1 cellular context compared by ENCODE assay signal in the genomic region with DNA sequence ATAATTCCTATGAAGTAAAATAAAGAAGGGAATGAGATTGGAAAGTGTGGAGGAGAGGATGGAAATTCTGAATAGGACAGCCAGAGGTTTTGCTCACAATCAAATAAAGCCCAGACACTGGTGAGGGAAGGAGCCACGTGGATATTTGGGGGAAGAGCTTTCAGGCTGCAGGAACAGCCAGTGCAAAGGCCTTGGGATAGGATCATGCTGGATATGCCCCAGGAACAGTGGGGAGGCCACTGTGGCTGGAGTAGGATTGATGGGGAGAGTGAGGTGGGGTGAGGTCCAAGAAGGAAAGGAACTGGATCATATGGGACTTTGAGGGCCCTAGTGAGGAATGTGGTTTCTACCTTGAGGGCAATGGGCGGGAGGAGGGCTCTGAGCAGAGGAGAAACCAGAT.
TF ChIP-seq lines count a peak whose summit lies in the region.

No MANE protein-coding gene starts in this region.

TF ChIP-seq in K562, 482 proteins besides CTCF, POLR2A, EP300 and RAD21:
- TF ChIP-seq, protein P1, sequence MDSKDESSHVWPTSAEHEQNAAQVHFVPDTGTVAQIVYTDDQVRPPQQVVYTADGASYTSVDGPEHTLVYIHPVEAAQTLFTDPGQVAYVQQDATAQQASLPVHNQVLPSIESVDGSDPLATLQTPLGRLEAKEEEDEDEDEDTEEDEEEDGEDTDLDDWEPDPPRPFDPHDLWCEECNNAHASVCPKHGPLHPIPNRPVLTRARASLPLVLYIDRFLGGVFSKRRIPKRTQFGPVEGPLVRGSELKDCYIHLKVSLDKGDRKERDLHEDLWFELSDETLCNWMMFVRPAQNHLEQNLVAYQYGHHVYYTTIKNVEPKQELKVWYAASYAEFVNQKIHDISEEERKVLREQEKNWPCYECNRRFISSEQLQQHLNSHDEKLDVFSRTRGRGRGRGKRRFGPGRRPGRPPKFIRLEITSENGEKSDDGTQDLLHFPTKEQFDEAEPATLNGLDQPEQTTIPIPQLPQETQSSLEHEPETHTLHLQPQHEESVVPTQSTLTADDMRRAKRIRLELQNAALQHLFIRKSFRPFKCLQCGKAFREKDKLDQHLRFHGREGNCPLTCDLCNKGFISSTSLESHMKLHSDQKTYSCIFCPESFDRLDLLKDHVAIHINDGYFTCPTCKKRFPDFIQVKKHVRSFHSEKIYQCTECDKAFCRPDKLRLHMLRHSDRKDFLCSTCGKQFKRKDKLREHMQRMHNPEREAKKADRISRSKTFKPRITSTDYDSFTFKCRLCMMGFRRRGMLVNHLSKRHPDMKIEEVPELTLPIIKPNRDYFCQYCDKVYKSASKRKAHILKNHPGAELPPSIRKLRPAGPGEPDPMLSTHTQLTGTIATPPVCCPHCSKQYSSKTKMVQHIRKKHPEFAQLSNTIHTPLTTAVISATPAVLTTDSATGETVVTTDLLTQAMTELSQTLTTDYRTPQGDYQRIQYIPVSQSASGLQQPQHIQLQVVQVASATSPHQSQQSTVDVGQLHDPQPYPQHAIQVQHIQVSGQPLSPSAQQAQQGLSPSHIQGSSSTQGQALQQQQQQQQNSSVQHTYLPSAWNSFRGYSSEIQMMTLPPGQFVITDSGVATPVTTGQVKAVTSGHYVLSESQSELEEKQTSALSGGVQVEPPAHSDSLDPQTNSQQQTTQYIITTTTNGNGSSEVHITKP (IDR thresholded peaks at IDR 0.05; ENCODE audit: partially characterized antibody): peak; percentile 71
- TF ChIP-seq TBL1XR1 (IDR thresholded peaks at IDR 0.05; ENCODE audit: low read length in 2 of 2): no peak
